8 cellular contexts compared by ENCODE assay signal in the genomic region with DNA sequence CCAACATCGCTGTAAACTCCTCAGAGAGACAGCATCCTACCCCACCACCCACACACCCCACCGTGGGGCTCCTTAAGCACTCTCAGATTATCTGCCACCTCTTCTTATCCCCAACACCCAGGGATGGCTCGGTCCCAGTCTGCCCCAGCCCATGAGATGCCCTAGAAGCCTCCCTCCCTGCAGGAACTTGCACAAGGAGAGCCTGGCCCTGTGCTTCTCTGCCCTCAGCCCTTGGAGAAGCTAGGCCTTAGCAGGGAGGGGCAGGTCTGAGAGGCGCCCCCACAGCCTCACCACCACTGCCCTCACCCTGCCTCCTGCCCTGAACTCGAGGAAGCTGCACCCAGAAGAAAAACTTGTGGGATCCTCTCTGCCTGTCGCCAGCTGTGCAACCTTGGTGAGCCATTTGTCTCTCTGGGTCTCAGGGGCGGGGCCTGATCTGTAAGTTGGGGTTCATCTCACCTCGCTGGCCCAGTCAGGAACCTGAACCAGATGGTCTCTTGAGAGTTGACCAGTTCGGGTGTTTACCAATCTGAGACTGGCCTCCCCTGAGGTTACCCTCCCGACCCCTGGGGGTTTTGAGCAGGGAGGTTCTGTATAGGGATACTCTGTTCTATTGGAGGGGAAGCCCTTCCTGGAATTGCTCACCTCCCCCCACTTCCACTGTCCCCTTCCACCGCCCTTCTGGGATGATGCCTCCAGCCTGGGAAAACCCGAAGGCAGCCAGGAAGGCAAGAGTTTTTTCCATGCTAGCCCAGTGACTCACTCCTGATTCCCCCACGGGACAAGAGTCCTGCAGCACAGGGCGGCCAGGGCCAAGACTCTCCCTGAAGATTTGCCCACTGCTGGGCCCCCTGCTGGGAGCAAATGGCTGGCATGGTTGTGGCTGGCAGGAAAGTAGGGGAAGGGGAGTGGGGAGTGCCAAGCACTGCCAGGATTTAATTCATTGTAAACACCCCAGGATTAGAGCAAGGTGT. TPM values are rescaled to one million over a fixed set of nuclear protein-coding genes. Genes with fewer than 3 reads are reported as not detected.
DNase-seq lines count a peak whose midpoint lies in the region; ATAC-seq, FAIRE-seq and TF ChIP-seq lines count a peak whose summit lies in the region.

TSS of gene S100A3 (minus strand) at position 537 of the 974 bp plus-strand sequence. CDS start 773 bp downstream, outside the sequence.

- peaks cover 0 to 7% of the 10 kb centered on the region in 2 donors for H3K4me1 ChIP-seq in aorta (ENCODE audit: control insufficient read depth in 1 of 2, insufficient read depth in 2 of 2, low read length in 2 of 2)

- no peaks in the 10 kb centered on the region for H3K9me3 Mint-ChIP-seq in activated naive CD4-positive, alpha-beta T cell treated with anti-CD3 and anti-CD28 coated beads, Interleukin-2, amount 10 ng/mL, durations not matched to agents 7 days and 5 days
- H3K9me3 Mint-ChIP-seq in activated naive CD4-positive, alpha-beta T cell treated with anti-CD3 and anti-CD28 coated beads for 36 hours: no peaks in the 10 kb centered on the region

- ATAC-seq in aorta (ENCODE audit: low FRiP score): peak; percentile 81
- no peak for ATAC-seq in GM19023 (IDR thresholded peaks at IDR 0.05; ENCODE audit: unreplicated experiment)
- no peak for ATAC-seq in HG03469 (IDR thresholded peaks at IDR 0.05; ENCODE audit: unreplicated experiment)

- TF ChIP-seq CTCF in bronchial epithelial cell (IDR thresholded peaks at IDR 0.05; ENCODE audit: insufficient read depth, low read length, severe bottlenecking): peak; percentile 16

- intact Hi-C loops in activated naive CD4-positive, alpha-beta T cell treated with anti-CD3 and anti-CD28 coated beads for 36 hours (cut with micrococcal nuclease): no loop called here
- intact Hi-C loops in aorta (cut with DNase I): loop anchor here in 1 of 2 donors (2.0 kb wide), 1 partner anchor 14 kb away; the partner anchor contains the start of gene S100A6

- CTCF ChIA-PET in activated naive CD4-positive, alpha-beta T cell treated with anti-CD3 and anti-CD28 coated beads, Interleukin-2, amount 10 ng/mL, durations not matched to agents 7 days and 5 days (lab: Charles Lee): interaction anchor here (2.0 kb wide), 1 partner anchor 17 kb away, joined by 7 read pairs; no protein-coding TSS in a partner anchor
- CTCF ChIA-PET in activated naive CD4-positive, alpha-beta T cell treated with anti-CD3 and anti-CD28 coated beads for 36 hours (lab: Charles Lee): interaction anchor here (2.2 kb wide), 1 partner anchor 16 kb away, joined by 8 read pairs; no protein-coding TSS in a partner anchor

- peak; percentile 19 for DNase-seq in activated naive CD4-positive, alpha-beta T cell treated with anti-CD3 and anti-CD28 coated beads, Interleukin-2, amount 10 ng/mL, durations not matched to agents 7 days and 5 days
- DNase-seq in activated naive CD4-positive, alpha-beta T cell treated with anti-CD3 and anti-CD28 coated beads for 36 hours: no peak
- DNase-seq in bronchial epithelial cell (ENCODE audit: low read depth): peak; percentile 77
- DNase-seq in medulla oblongata (ENCODE audit: extremely low spot score): peak; percentile 52
- DNase-seq in aorta: peak; percentile 90 to 93
- DNase-seq in GF-D8 (lab: John Stamatoyannopoulos, UW): no peak

- H3K9me3 ChIP-seq in aorta (ENCODE audit: control insufficient read depth, low read length): no peaks in the 10 kb centered on the region

- H3K36me3 Mint-ChIP-seq in activated naive CD4-positive, alpha-beta T cell treated with anti-CD3 and anti-CD28 coated beads, Interleukin-2, amount 10 ng/mL, durations not matched to agents 7 days and 5 days: peaks cover 15% of the 10 kb centered on the region
- H3K36me3 Mint-ChIP-seq in activated naive CD4-positive, alpha-beta T cell treated with anti-CD3 and anti-CD28 coated beads for 36 hours (ENCODE audit: low read depth): no peaks in the 10 kb centered on the region

- 33 to 39% methylated on average over 14 of the region's 14 CpGs for WGBS in aorta, 2 donors

- no peak within 1 kb of the TSS for H3K4me3 ChIP-seq in bronchial epithelial cell (ENCODE audit: low read depth, low read length)
- H3K4me3 ChIP-seq in aorta (ENCODE audit: low read length in 2 of 2): no peak within 1 kb of the TSS

- H3K4me3 Mint-ChIP-seq in activated naive CD4-positive, alpha-beta T cell treated with anti-CD3 and anti-CD28 coated beads, Interleukin-2, amount 10 ng/mL, durations not matched to agents 7 days and 5 days: no peak within 1 kb of the TSS
- H3K4me3 Mint-ChIP-seq in activated naive CD4-positive, alpha-beta T cell treated with anti-CD3 and anti-CD28 coated beads for 36 hours: no peak within 1 kb of the TSS

- peak within 1 kb of the TSS; percentile 71 for H3K27ac Mint-ChIP-seq in activated naive CD4-positive, alpha-beta T cell treated with anti-CD3 and anti-CD28 coated beads, Interleukin-2, amount 10 ng/mL, durations not matched to agents 7 days and 5 days
- H3K27ac Mint-ChIP-seq in activated naive CD4-positive, alpha-beta T cell treated with anti-CD3 and anti-CD28 coated beads for 36 hours: no peak within 1 kb of the TSS

- H3K4me1 Mint-ChIP-seq in activated naive CD4-positive, alpha-beta T cell treated with anti-CD3 and anti-CD28 coated beads, Interleukin-2, amount 10 ng/mL, durations not matched to agents 7 days and 5 days: peaks cover 65% of the 10 kb centered on the region
- peaks cover 37% of the 10 kb centered on the region for H3K4me1 Mint-ChIP-seq in activated naive CD4-positive, alpha-beta T cell treated with anti-CD3 and anti-CD28 coated beads for 36 hours (ENCODE audit: low read depth)

- H3K27ac ChIP-seq in aorta (ENCODE audit: low read depth in 1 of 2, low read length in 2 of 2): peak within 1 kb of the TSS; percentile 10 to 54

- H3K36me3 ChIP-seq in bronchial epithelial cell (ENCODE audit: control insufficient read depth, insufficient read depth, low read length) (peaks cover 14% of the 10 kb centered on the region), aorta (ENCODE audit: control insufficient read depth in 1 of 2, insufficient read depth in 2 of 2, low read length in 1 of 2) (peaks cover 0 to 3% of the 10 kb centered on the region in 2 donors)

- no peak for FAIRE-seq in bronchial epithelial cell (lab: Jason Lieb, UNC)

- peaks cover 34% of the 10 kb centered on the region for H3K27me3 Mint-ChIP-seq in activated naive CD4-positive, alpha-beta T cell treated with anti-CD3 and anti-CD28 coated beads, Interleukin-2, amount 10 ng/mL, durations not matched to agents 7 days and 5 days
- no peaks in the 10 kb centered on the region for H3K27me3 Mint-ChIP-seq in activated naive CD4-positive, alpha-beta T cell treated with anti-CD3 and anti-CD28 coated beads for 36 hours (ENCODE audit: low read depth)

- H3K27me3 ChIP-seq in bronchial epithelial cell (ENCODE audit: control insufficient read depth, insufficient read depth, low read length) (no peaks in the 10 kb centered on the region), aorta (ENCODE audit: control insufficient read depth in 1 of 2, insufficient read depth in 2 of 2, low read length in 1 of 2) (no peaks in the 10 kb centered on the region)

RNA-seq across cellular contexts. Expression of gene S100A3, which starts in this region (rescaled TPM):
- total RNA-seq in activated naive CD4-positive, alpha-beta T cell treated with anti-CD3 and anti-CD28 coated beads for 36 hours: not detected
- total RNA-seq in bronchial epithelial cell: 2.3 and 26.6 TPM in 2 replicates
- 1 to 10 TPM; 2.3 to 3.8 TPM for total RNA-seq in aorta
- polyA plus RNA-seq in aorta: 10 to 100 TPM in 1 of 2 donors, 1 to 10 TPM in 1; 3.0 to 11.7 TPM

Comparison
In these comparisons a context has a peak if more than half of its experiments do, and no peak if none do; other contexts are left out.
1. DNase-seq: peak in activated naive CD4-positive, alpha-beta T cell treated with anti-CD3 and anti-CD28 coated beads, Interleukin-2, amount 10 ng/mL, durations not matched to agents 7 days and 5 days (single experiment), bronchial epithelial cell (single experiment), medulla oblongata (single experiment) and aorta (2 of 2); none in activated naive CD4-positive, alpha-beta T cell treated with anti-CD3 and anti-CD28 coated beads for 36 hours (single experiment) and GF-D8 (single experiment).